In genomic region chr4:6923507-6923906, GRCh38 we compare ENCODE assay signal across 1 cellular context.
TF ChIP-seq lines count a peak whose summit lies in the region.

No MANE protein-coding gene starts in this region.

TF ChIP-seq in K562, 482 proteins besides CTCF, POLR2A, EP300 and RAD21:
- TF ChIP-seq POLR2G (IDR thresholded peaks at IDR 0.05; ENCODE audit: low read depth, low read length) (peak; percentile 42; the same call in 1 of the 2 replicates), STAT5B (CRISPR knock-in tag; IDR thresholded peaks at IDR 0.05) (no peak), TCF7L2 (IDR thresholded peaks at IDR 0.05; ENCODE audit: low read depth, low read length) (no peak)
- TF ChIP-seq, protein P1, sequence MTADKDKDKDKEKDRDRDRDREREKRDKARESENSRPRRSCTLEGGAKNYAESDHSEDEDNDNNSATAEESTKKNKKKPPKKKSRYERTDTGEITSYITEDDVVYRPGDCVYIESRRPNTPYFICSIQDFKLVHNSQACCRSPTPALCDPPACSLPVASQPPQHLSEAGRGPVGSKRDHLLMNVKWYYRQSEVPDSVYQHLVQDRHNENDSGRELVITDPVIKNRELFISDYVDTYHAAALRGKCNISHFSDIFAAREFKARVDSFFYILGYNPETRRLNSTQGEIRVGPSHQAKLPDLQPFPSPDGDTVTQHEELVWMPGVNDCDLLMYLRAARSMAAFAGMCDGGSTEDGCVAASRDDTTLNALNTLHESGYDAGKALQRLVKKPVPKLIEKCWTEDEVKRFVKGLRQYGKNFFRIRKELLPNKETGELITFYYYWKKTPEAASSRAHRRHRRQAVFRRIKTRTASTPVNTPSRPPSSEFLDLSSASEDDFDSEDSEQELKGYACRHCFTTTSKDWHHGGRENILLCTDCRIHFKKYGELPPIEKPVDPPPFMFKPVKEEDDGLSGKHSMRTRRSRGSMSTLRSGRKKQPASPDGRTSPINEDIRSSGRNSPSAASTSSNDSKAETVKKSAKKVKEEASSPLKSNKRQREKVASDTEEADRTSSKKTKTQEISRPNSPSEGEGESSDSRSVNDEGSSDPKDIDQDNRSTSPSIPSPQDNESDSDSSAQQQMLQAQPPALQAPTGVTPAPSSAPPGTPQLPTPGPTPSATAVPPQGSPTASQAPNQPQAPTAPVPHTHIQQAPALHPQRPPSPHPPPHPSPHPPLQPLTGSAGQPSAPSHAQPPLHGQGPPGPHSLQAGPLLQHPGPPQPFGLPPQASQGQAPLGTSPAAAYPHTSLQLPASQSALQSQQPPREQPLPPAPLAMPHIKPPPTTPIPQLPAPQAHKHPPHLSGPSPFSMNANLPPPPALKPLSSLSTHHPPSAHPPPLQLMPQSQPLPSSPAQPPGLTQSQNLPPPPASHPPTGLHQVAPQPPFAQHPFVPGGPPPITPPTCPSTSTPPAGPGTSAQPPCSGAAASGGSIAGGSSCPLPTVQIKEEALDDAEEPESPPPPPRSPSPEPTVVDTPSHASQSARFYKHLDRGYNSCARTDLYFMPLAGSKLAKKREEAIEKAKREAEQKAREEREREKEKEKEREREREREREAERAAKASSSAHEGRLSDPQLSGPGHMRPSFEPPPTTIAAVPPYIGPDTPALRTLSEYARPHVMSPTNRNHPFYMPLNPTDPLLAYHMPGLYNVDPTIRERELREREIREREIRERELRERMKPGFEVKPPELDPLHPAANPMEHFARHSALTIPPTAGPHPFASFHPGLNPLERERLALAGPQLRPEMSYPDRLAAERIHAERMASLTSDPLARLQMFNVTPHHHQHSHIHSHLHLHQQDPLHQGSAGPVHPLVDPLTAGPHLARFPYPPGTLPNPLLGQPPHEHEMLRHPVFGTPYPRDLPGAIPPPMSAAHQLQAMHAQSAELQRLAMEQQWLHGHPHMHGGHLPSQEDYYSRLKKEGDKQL (CRISPR knock-in tag; IDR thresholded peaks at IDR 0.05; ENCODE audit: borderline replicate concordance) = no peak
